In the genomic region with DNA sequence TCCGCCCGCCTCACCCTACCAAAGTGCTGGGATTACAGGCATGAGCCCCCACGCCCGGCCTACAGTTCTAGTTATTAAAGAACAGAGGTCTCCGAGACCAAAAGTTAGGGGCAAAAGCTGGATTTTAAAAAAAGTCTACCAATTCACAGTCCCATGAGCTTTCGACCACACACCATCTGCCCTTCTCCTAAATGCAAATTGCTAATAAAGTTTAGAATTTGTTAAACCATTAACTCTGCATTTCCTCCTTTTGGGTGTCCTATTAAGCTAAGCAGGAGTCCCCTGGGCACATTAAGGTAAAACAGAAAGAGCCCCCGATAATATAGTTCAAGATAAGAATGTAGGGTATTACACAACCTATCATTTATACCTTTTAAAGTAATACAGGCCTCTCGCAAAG, we compare ENCODE assay signal across 1 cellular context.
TF ChIP-seq lines count a peak whose summit lies in the region.

No MANE protein-coding gene starts in this region.

TF ChIP-seq in IMR-90, 13 proteins besides CTCF, POLR2A, EP300 and RAD21:
- TF ChIP-seq CEBPB (IDR thresholded peaks at IDR 0.05; ENCODE audit: low read depth, low read length): 0 out of 2 replicates have a peak, but pooled peaks have one; percentile 3
- no peak for TF ChIP-seq MXI1 (IDR thresholded peaks at IDR 0.05; ENCODE audit: borderline replicate concordance, low read depth, low read length)
